9 cellular contexts compared by ENCODE assay signal in genomic region chr1:112618721-112619517, GRCh38. TPM values are rescaled to one million over a fixed set of nuclear protein-coding genes. Genes with fewer than 3 reads are reported as not detected.
DNase-seq lines count a peak whose midpoint lies in the region; ATAC-seq, FAIRE-seq and TF ChIP-seq lines count a peak whose summit lies in the region.
"Had no signal": no experiment of that assay in that cellular context is flagged by ENCODE, and none has a peak within 500 bp of the region (broad histone marks: within the 10 kb centered on the region; RNA-seq: fewer than 3 reads in every experiment).

TSS of gene ST7L (minus strand) at chr1:112619141. CDS start at chr1:112619113, 28 bp downstream.

- H3K4me1 Mint-ChIP-seq in memory B cell, result peaks cover 20% of the 10 kb centered on the region

- H3K36me3 Mint-ChIP-seq in memory B cell, result peaks cover 2% of the 10 kb centered on the region

- H3K9me3 Mint-ChIP-seq in memory B cell, result no peaks in the 10 kb centered on the region

- 0 out of 2 replicates have a peak within 1 kb of the TSS, but pooled peaks have one; percentile 53 for H2AK5ac ChIP-seq in H1 (ENCODE audit: low read depth, low read length)

- peak within 1 kb of the TSS; percentile 55 for H3K4ac ChIP-seq in H1 (replicated peaks; ENCODE audit: insufficient read length, low read depth, low read length)

- H4K20me1 ChIP-seq in H1 (replicated peaks in 1 of 2; ENCODE audit: control insufficient read depth in 1 of 2, insufficient read depth in 2 of 2, low read length in 2 of 2), result peaks cover 3% of the 10 kb centered on the region in 2 experiments

- TF ChIP-seq RAD21 in H1 (IDR thresholded peaks at IDR 0.05 in 1 of 2, conservative IDR thresholded peaks at IDR 0.05 in 1 of 2; ENCODE audit: low read depth in 2 of 2, low read length in 2 of 2), result no peak

- peak in 1 of 2 experiments; percentile 35; a peak in 1 of 3 replicates for TF ChIP-seq POLR2A in H1 (IDR thresholded peaks at IDR 0.05; ENCODE audit: control extremely low read depth in 1 of 2, low read depth in 2 of 2, low read length in 2 of 2)

- H3K56ac ChIP-seq in H1 (replicated peaks; ENCODE audit: insufficient read length, low read depth, low read length), result peak within 1 kb of the TSS; percentile 72

- no peak for FAIRE-seq in H1 (lab: Jason Lieb, UNC)
- FAIRE-seq: endometrium had no signal

- H3K27ac Mint-ChIP-seq in memory B cell, result peak within 1 kb of the TSS; percentile 98

- peak within 1 kb of the TSS; percentile 73 for H2AFZ ChIP-seq in H1 (ENCODE audit: low read length)

- ATAC-seq in HG02642 (IDR thresholded peaks at IDR 0.05; ENCODE audit: poor library complexity, unreplicated experiment), result peak; percentile 29
- ATAC-seq in memory B cell (ENCODE audit: low read depth), result peak; percentile 34
- no peak for ATAC-seq in HG03571 (IDR thresholded peaks at IDR 0.05; ENCODE audit: unreplicated experiment)

- H4K5ac ChIP-seq in H1 (ENCODE audit: insufficient read length, low read depth, low read length), result peak within 1 kb of the TSS; percentile 90

- peak within 1 kb of the TSS; percentile 53 for H2BK15ac ChIP-seq in H1 (ENCODE audit: low read length)

- peaks cover 13% of the 10 kb centered on the region for H3K23me2 ChIP-seq in H1 (ENCODE audit: low read depth, low read length)

- peaks cover 12 to 57% of the 10 kb centered on the region in 2 experiments for H3K79me2 ChIP-seq in H1 (ENCODE audit: control insufficient read depth in 1 of 2, insufficient read depth in 2 of 2, low read length in 2 of 2)

- H3K4me3 Mint-ChIP-seq in memory B cell, result peak within 1 kb of the TSS; percentile 99

- peak within 1 kb of the TSS; percentile 84 for H3K18ac ChIP-seq in H1 (ENCODE audit: extremely low read depth, low read length)

- H4K8ac ChIP-seq in H1 (ENCODE audit: extremely low read depth, insufficient read depth, low read length), result peak within 1 kb of the TSS; percentile 98

- WGBS in H1 (ENCODE audit: extremely low coverage in 1 of 2, insufficient coverage in 1 of 2, insufficient read length in 1 of 2, insufficient replicate concordance in 2 of 2, low coverage in 1 of 2, low lambda C conversion rate in 2 of 2, missing lambda C conversion rate in 1 of 2), 2 experiments, result 1% methylated on average over 48 of the region's 48 CpGs; no CpG with 5 or more reads in 1 of the 2 experiments

- H3K9me3 ChIP-seq in H1 (ENCODE audit: insufficient read depth in 2 of 2, low read depth in 1 of 2, low read length in 1 of 2), result no peaks in the 10 kb centered on the region; a peak in 1 of 4 replicates

- H3K4me1 ChIP-seq in H1 (replicated peaks in 1 of 4; ENCODE audit: control insufficient read depth in 3 of 4, insufficient read depth in 4 of 4, low read length in 3 of 4), result peaks cover 0 to 5% (median 0%) of the 10 kb centered on the region in 4 experiments; a peak in 2 of 7 replicates

- TF ChIP-seq CTCF in H1 (IDR thresholded peaks at IDR 0.05; ENCODE audit: control extremely low read depth in 1 of 3, insufficient read depth in 1 of 3, low read depth in 1 of 3, low read length in 3 of 3), result no peak

- H3K23ac ChIP-seq in H1 (ENCODE audit: insufficient read length), result no peak within 1 kb of the TSS

- peak within 1 kb of the TSS; percentile 84 to 98 (median 96) for H3K4me3 ChIP-seq in H1 (ENCODE audit: extremely low read depth in 1 of 4, insufficient read depth in 2 of 4, low read depth in 3 of 4, low read length in 4 of 4)

- peak within 1 kb of the TSS; percentile 75 to 79 for H3K4me2 ChIP-seq in H1 (ENCODE audit: insufficient read depth in 1 of 2, low read depth in 2 of 2, low read length in 2 of 2)

- H3K79me1 ChIP-seq in H1 (ENCODE audit: low read depth, low read length), result no peaks in the 10 kb centered on the region; the same call in 1 of the 2 replicates

- no peaks in the 10 kb centered on the region for H3K27me3 ChIP-seq in H1 (replicated peaks in 1 of 4; ENCODE audit: control insufficient read depth in 3 of 4, extremely low read depth in 1 of 4, insufficient read depth in 3 of 4, low read length in 3 of 4)

- no peak within 1 kb of the TSS for H2BK20ac ChIP-seq in H1 (ENCODE audit: low read length)

- peak within 1 kb of the TSS; percentile 92 for H4K91ac ChIP-seq in H1 (replicated peaks; ENCODE audit: insufficient read length, low read length)

- H3K9ac ChIP-seq in H1 (replicated peaks in 1 of 4; ENCODE audit: extremely low read depth in 1 of 4, low read depth in 3 of 4, low read length in 3 of 4), result peak within 1 kb of the TSS; percentile 97 to 99 (median 98)

- no peaks in the 10 kb centered on the region for H3K27me3 Mint-ChIP-seq in memory B cell

- POLR2A ChIA-PET in H1 (lab: Charles Lee; ENCODE audit: partially characterized antibody), result interaction anchor here (0.6 to 4.8 kb wide), 22 partner anchors 9 to 423 kb away, joined by 3 to 34 read pairs (median 4); partner anchors contain the start of genes MOV10, RHOC and WNT2B

- DNase-seq in COLO668 (lab: John Stamatoyannopoulos, UW; ENCODE audit: unreplicated experiment) (peak; percentile 78), NCI-H69 (lab: John Stamatoyannopoulos, UW) (peak; percentile 79), H1 (ENCODE audit: low read depth in 1 of 2, low spot score in 2 of 2) (peak in 1 of 2 experiments; percentile 76), memory B cell (ENCODE audit: low spot score in 2 of 2) (peak; percentile 61 to 72)
- peak; percentile 24 for DNase-seq in activated CD8-positive, alpha-beta memory T cell treated with anti-CD3 and anti-CD28 coated beads, Interleukin-2, amount 50 U/mL, for 1 hour (ENCODE audit: extremely low read depth)
- peak; percentile 26 to 46 (median 26) for DNase-seq in stimulated activated CD4-positive, alpha-beta T cell treated with anti-CD3 and anti-CD28 coated beads, TNF-alpha, amount 100 ng/mL, for 48 hours (ENCODE audit: low read depth in 3 of 3)

- TF ChIP-seq EP300 in H1 (IDR thresholded peaks at IDR 0.05; ENCODE audit: borderline replicate concordance in 1 of 2, low read depth in 2 of 2, low read length in 2 of 2), result no peak

- H3K14ac ChIP-seq in H1 (ENCODE audit: insufficient read length), result peak within 1 kb of the TSS; percentile 78

- H2BK120ac ChIP-seq in H1 (replicated peaks; ENCODE audit: low read depth, low read length), result peak within 1 kb of the TSS; percentile 87

- H2BK12ac ChIP-seq in H1 (ENCODE audit: low read depth, low read length), result peak within 1 kb of the TSS; percentile 91

- peaks cover 0 to 10% (median under 1%) of the 10 kb centered on the region in 4 experiments; a peak in 2 of 8 replicates for H3K36me3 ChIP-seq in H1 (ENCODE audit: control insufficient read depth in 2 of 4, insufficient read depth in 4 of 4, low read length in 3 of 4)

- CTCF ChIA-PET in H1 (lab: Charles Lee; ENCODE audit: partially characterized antibody), result interaction anchor here (0.6 to 2.3 kb wide), 5 partner anchors 18 to 228 kb away, joined by 3 to 13 read pairs (median 4); partner anchors contain the start of gene MOV10

- H3K27ac ChIP-seq in H1 (ENCODE audit: low read depth, low read length), result peak within 1 kb of the TSS; percentile 96

- H2BK5ac ChIP-seq in H1 (ENCODE audit: low read depth, low read length), result peak within 1 kb of the TSS; percentile 96

TF ChIP-seq in H1, 55 proteins besides CTCF, POLR2A, EP300 and RAD21 (continues in another document):
- peak; percentile 70 for TF ChIP-seq SAP30 (IDR thresholded peaks at IDR 0.05; ENCODE audit: insufficient read depth, insufficient replicate concordance, low read length)
- no peak for TF ChIP-seq RFX5 (IDR thresholded peaks at IDR 0.05; ENCODE audit: borderline replicate concordance, low read depth, low read length)
- TF ChIP-seq PHF8 (conservative IDR thresholded peaks at IDR 0.05; ENCODE audit: low read depth, low read length), result peak; percentile 94
- TF ChIP-seq CREB1 (IDR thresholded peaks at IDR 0.05), result no peak
- peak; percentile 68 for TF ChIP-seq MAX (IDR thresholded peaks at IDR 0.05)
- no peak for TF ChIP-seq NRF1 (IDR thresholded peaks at IDR 0.05; ENCODE audit: low read depth, low read length)
- peak; percentile 89 for TF ChIP-seq ASH2L (IDR thresholded peaks at IDR 0.05; ENCODE audit: low read length)
- peak; percentile 93 for TF ChIP-seq TAF1 (IDR thresholded peaks at IDR 0.05; ENCODE audit: low read depth, low read length)
- no peak for TF ChIP-seq NANOG (IDR thresholded peaks at IDR 0.05; ENCODE audit: insufficient read depth, low read depth, low read length, poor library complexity, severe bottlenecking)
- no peak for TF ChIP-seq CTBP2 (IDR thresholded peaks at IDR 0.05; ENCODE audit: borderline replicate concordance, insufficient read depth, insufficient read length, low read length)
- TF ChIP-seq KDM4A (IDR thresholded peaks at IDR 0.05; ENCODE audit: low read depth, low read length, severe bottlenecking), result peak; percentile 61
- TF ChIP-seq TBP (IDR thresholded peaks at IDR 0.05; ENCODE audit: low read depth, low read length), result peak; percentile 85
- TF ChIP-seq YY1 (IDR thresholded peaks at IDR 0.05; ENCODE audit: low read depth, low read length), result peak; percentile 96
- TF ChIP-seq POLR2AphosphoS5 (IDR thresholded peaks at IDR 0.05; ENCODE audit: low read depth, low read length), result peak; percentile 62; the same call in 1 of the 2 replicates
- no peak for TF ChIP-seq CBX8 (IDR thresholded peaks at IDR 0.05; ENCODE audit: borderline replicate concordance, low read depth, low read length)
- TF ChIP-seq KDM5A (IDR thresholded peaks at IDR 0.05; ENCODE audit: low read length), result peak; percentile 83
- TF ChIP-seq SP2 (IDR thresholded peaks at IDR 0.05; ENCODE audit: low read length), result peak; percentile 45; the same call in 1 of the 2 replicates
- TF ChIP-seq BRCA1 (IDR thresholded peaks at IDR 0.05; ENCODE audit: low read depth, low read length), result no peak
- TF ChIP-seq JUN (IDR thresholded peaks at IDR 0.05; ENCODE audit: low read depth, low read length), result no peak
- peak; percentile 90 for TF ChIP-seq TAF7 (optimal IDR thresholded peaks at IDR 0.05; ENCODE audit: borderline replicate concordance, low read depth, low read length)

RNA-seq across cellular contexts. Expression of gene ST7L, which starts in this region (rescaled TPM):
- total RNA-seq in H1 (2021; fragmentation: NEBNext Ultra II Directional; extraction: Animal tissue kit (Norgen Biotek cat#: 25700)), result 16.2 and 18.1 TPM in 2 replicates
- polyA plus RNA-seq in H1 (2011; rRNA removed), result 9.6 and 10.5 TPM in 2 replicates
- 12.7 TPM for polyA plus RNA-seq in H1 (2011; cell fraction: cytosol; rRNA removed)
- 8.0 TPM for polyA plus RNA-seq in H1 (2011; cell fraction: nucleus; rRNA removed)
- polyA plus RNA-seq in H1 (2012, experiment 1 of 2), result 8.1 to 16.9 TPM (median 10.3 TPM) in 4 replicates
- polyA plus RNA-seq in H1 (2012, experiment 2 of 2), result 7.2 TPM
- polyA plus RNA-seq in H1 (2013, experiment 1 of 2), result 22.1 TPM
- 24.1 TPM for polyA plus RNA-seq in H1 (2013, experiment 2 of 2)
- 9.7 and 13.7 TPM in 2 replicates for polyA minus RNA-seq in H1 (2011; rRNA and poly(A)+ RNA removed)
- polyA minus RNA-seq in H1 (2011; cell fraction: cytosol; rRNA and poly(A)+ RNA removed), result 10.3 TPM
- polyA minus RNA-seq in H1 (2011; cell fraction: nucleus; rRNA and poly(A)+ RNA removed), result 24.2 TPM
